ENCODE assay signal across 12 cellular contexts in genomic region chr3:175287361-175287963, GRCh38.
DNase-seq lines count a peak whose midpoint lies in the region; ATAC-seq and FAIRE-seq lines count a peak whose summit lies in the region.
"Had no signal": no experiment of that assay in that cellular context is flagged by ENCODE, and none has a peak within 500 bp of the region (broad histone marks: within the 10 kb centered on the region; RNA-seq: fewer than 3 reads in every experiment).

No MANE protein-coding gene starts in this region.

- ATAC-seq in GM18873 (IDR thresholded peaks at IDR 0.05; ENCODE audit: low FRiP score, unreplicated experiment) (peak; percentile 59), HG02571 (IDR thresholded peaks at IDR 0.05; ENCODE audit: unreplicated experiment) (peak; percentile 94), HG03342 (IDR thresholded peaks at IDR 0.05; ENCODE audit: unreplicated experiment) (peak; percentile 97)
- no peak for ATAC-seq in effector memory CD8-positive, alpha-beta T cell (replicated peaks)
- ATAC-seq: upper lobe of right lung had no signal

- H3K4me1 Mint-ChIP-seq in effector memory CD8-positive, alpha-beta T cell (ENCODE audit: low read depth in 2 of 2): no peaks in the 10 kb centered on the region
- H3K4me1 Mint-ChIP-seq in immature natural killer cell: no peaks in the 10 kb centered on the region
- H3K4me1 Mint-ChIP-seq: activated CD4-positive, alpha-beta T cell treated with anti-CD3 and anti-CD28 coated beads, Interleukin-2, amount 10 ng/mL, durations not matched to agents 7 days and 5 days; memory B cell had no signal

- no peaks in the 10 kb centered on the region for H3K36me3 Mint-ChIP-seq in effector memory CD8-positive, alpha-beta T cell (ENCODE audit: insufficient read depth)
- no peaks in the 10 kb centered on the region for H3K36me3 Mint-ChIP-seq in immature natural killer cell
- H3K36me3 Mint-ChIP-seq: memory B cell had no signal

- H3K27me3 Mint-ChIP-seq in effector memory CD8-positive, alpha-beta T cell: no peaks in the 10 kb centered on the region
- peaks cover 0 to 3% (median 0%) of the 10 kb centered on the region in 3 donors for H3K27me3 Mint-ChIP-seq in immature natural killer cell (ENCODE audit: low read depth in 3 of 3)
- H3K27me3 Mint-ChIP-seq: activated CD4-positive, alpha-beta T cell treated with anti-CD3 and anti-CD28 coated beads, Interleukin-2, amount 10 ng/mL, durations not matched to agents 7 days and 5 days; memory B cell had no signal

- H3K9me3 Mint-ChIP-seq in effector memory CD8-positive, alpha-beta T cell: no peaks in the 10 kb centered on the region
- H3K9me3 Mint-ChIP-seq in immature natural killer cell: peaks cover 4 to 24% (median 6%) of the 10 kb centered on the region in 6 donors
- H3K9me3 Mint-ChIP-seq: activated CD4-positive, alpha-beta T cell treated with anti-CD3 and anti-CD28 coated beads, Interleukin-2, amount 10 ng/mL, durations not matched to agents 7 days and 5 days had no signal

- H3K4me3 Mint-ChIP-seq in effector memory CD8-positive, alpha-beta T cell: no peak overlapping the region
- no peak overlapping the region for H3K4me3 Mint-ChIP-seq in immature natural killer cell
- H3K4me3 Mint-ChIP-seq: activated CD4-positive, alpha-beta T cell treated with anti-CD3 and anti-CD28 coated beads, Interleukin-2, amount 10 ng/mL, durations not matched to agents 7 days and 5 days; memory B cell had no signal

- FAIRE-seq in GM19239 (lab: Jason Lieb, UNC): no peak

- DNase-seq in iris pigment epithelial cell (ENCODE audit: low read depth): peak; percentile 86
- no peak for DNase-seq in cortex of kidney (lab: John Stamatoyannopoulos, UW)
- DNase-seq in GM19239 (ENCODE audit: insufficient read length, low spot score): no peak
- DNase-seq in effector memory CD8-positive, alpha-beta T cell: no peak
- DNase-seq in immature natural killer cell: no peak
- DNase-seq: activated CD4-positive, alpha-beta T cell treated with anti-CD3 and anti-CD28 coated beads, Interleukin-2, amount 10 ng/mL, durations not matched to agents 7 days and 5 days; hypothalamus; upper lobe of right lung had no signal

- H3K27ac Mint-ChIP-seq in effector memory CD8-positive, alpha-beta T cell: no peak overlapping the region
- H3K27ac Mint-ChIP-seq in immature natural killer cell: no peak overlapping the region
- H3K27ac Mint-ChIP-seq: activated CD4-positive, alpha-beta T cell treated with anti-CD3 and anti-CD28 coated beads, Interleukin-2, amount 10 ng/mL, durations not matched to agents 7 days and 5 days; memory B cell had no signal
